2 cellular contexts compared by ENCODE assay signal in genomic region chr7:151865070-151865670, GRCh38.
TF ChIP-seq lines count a peak whose summit lies in the region.

No MANE protein-coding gene starts in this region.

TF ChIP-seq in liver, 16 proteins besides CTCF, POLR2A, EP300 and RAD21:
- TF ChIP-seq YY1 (IDR thresholded peaks at IDR 0.05), result no peak
- peak; percentile 44 to 57 for TF ChIP-seq RXRA (IDR thresholded peaks at IDR 0.05)
- peak in 1 of 2 donors; percentile 52 for TF ChIP-seq HNF4A (conservative IDR thresholded peaks at IDR 0.05)
- TF ChIP-seq NR2F2 (IDR thresholded peaks at IDR 0.05), result no peak
- TF ChIP-seq ZBTB33 (IDR thresholded peaks at IDR 0.05), result no peak
- TF ChIP-seq HNF4G (IDR thresholded peaks at IDR 0.05), result no peak
- TF ChIP-seq FOXA2 (IDR thresholded peaks at IDR 0.05), result no peak
- TF ChIP-seq GABPA (IDR thresholded peaks at IDR 0.05 in 1 of 2, conservative IDR thresholded peaks at IDR 0.05 in 1 of 2), result no peak

TF ChIP-seq in HepG2, 621 proteins besides CTCF, POLR2A, EP300 and RAD21:
- TF ChIP-seq CEBPB (IDR thresholded peaks at IDR 0.05; ENCODE audit: borderline replicate concordance, low read depth, low read length), result no peak
- TF ChIP-seq ZNF558 (CRISPR knock-in tag; IDR thresholded peaks at IDR 0.05; ENCODE audit: borderline replicate concordance), result no peak
- TF ChIP-seq TAF15 (IDR thresholded peaks at IDR 0.05; ENCODE audit: low read depth, low read length, poor library complexity, severe bottlenecking), result no peak
- TF ChIP-seq ZNF431 (CRISPR knock-in tag; IDR thresholded peaks at IDR 0.05; ENCODE audit: borderline replicate concordance, low read depth), result no peak
- no peak for TF ChIP-seq ZNF331 (CRISPR knock-in tag; IDR thresholded peaks at IDR 0.05)
- no peak for TF ChIP-seq AKNA (CRISPR knock-in tag; IDR thresholded peaks at IDR 0.05; ENCODE audit: borderline replicate concordance)
- TF ChIP-seq ZBTB14 (CRISPR knock-in tag; IDR thresholded peaks at IDR 0.05), result no peak
- TF ChIP-seq ZBTB37 (CRISPR knock-in tag; IDR thresholded peaks at IDR 0.05), result no peak
- no peak for TF ChIP-seq ZNF317 (CRISPR knock-in tag; IDR thresholded peaks at IDR 0.05)
- no peak for TF ChIP-seq MED8 (CRISPR knock-in tag; IDR thresholded peaks at IDR 0.05; ENCODE audit: insufficient replicate concordance)
- no peak for TF ChIP-seq HMGXB4 (CRISPR knock-in tag; IDR thresholded peaks at IDR 0.05; ENCODE audit: borderline replicate concordance in 1 of 2, low read depth in 1 of 2)
- no peak for TF ChIP-seq HDAC1 (CRISPR knock-in tag; IDR thresholded peaks at IDR 0.05)
- no peak for TF ChIP-seq FOXA3 (CRISPR knock-in tag; IDR thresholded peaks at IDR 0.05)
- TF ChIP-seq DDIT3 (CRISPR knock-in tag; IDR thresholded peaks at IDR 0.05), result no peak
TF ChIP-seq in HepG2: peak in this region for 0.
